In the genomic region with DNA sequence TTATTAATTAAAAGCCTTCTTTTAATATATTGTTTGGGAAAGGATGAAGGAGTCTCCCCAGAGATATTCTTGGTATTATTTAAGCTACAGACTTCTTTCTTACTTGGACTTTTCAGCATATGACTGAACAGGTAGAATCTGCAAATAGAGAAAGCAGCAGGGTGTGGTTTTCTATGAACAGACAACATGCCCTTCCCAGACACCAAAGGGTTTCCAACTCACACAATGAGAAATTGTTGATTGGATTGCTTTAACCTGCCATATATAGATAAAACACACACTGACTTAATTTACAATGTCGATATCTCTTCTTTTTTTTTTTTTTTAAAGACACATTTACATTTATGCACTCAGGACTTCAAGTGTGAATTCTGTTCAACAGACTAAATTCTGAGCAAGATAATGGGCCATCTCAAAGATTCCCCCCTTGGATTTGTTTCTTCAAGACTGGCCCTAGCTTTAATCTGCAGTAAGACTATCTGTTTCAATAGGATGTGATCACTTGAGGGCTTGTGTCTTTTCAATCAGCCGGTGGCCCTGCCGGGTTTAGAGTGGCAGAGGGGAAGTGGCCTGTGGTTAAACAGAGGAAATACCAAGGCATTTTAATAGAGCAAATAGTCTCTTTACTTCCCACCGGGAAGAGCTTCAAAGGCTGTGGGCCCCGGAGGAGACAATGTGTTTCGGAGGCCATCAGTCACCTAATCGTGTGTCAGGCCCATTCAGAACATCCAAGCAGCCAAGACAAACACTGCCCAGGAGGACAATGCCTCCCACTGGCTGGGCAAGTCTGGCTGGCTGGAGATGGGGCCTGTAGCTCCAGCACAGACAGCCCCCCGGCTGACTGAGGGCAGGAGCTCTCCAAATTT, we compare ENCODE assay signal across 11 cellular contexts. TPM values are rescaled to one million over a fixed set of nuclear protein-coding genes. Genes with fewer than 3 reads are reported as not detected.
DNase-seq lines count a peak whose midpoint lies in the region; ATAC-seq, FAIRE-seq and TF ChIP-seq lines count a peak whose summit lies in the region.
"Had no signal": no experiment of that assay in that cellular context is flagged by ENCODE, and none has a peak within 500 bp of the region (broad histone marks: within the 10 kb centered on the region; RNA-seq: fewer than 3 reads in every experiment).

No MANE protein-coding gene starts in this region.

- peak; percentile 40 for ATAC-seq in naive thymus-derived CD4-positive, alpha-beta T cell
- ATAC-seq in HG03469 (IDR thresholded peaks at IDR 0.05; ENCODE audit: unreplicated experiment): no peak

- peak; percentile 35 for DNase-seq in ELR (ENCODE audit: low read depth)
- no peak for DNase-seq in astrocyte (ENCODE audit: low read depth)
- DNase-seq in naive thymus-derived CD4-positive, alpha-beta T cell: no peak
- DNase-seq in GM20000 (ENCODE audit: low spot score): no peak
- no peak for DNase-seq in NCI-H82 treated with DMSO at 0.1 percent for 48 hours (lab: John Stamatoyannopoulos, UW; ENCODE audit: unreplicated experiment)
- no peak for DNase-seq in NCI-H526 (lab: John Stamatoyannopoulos, UW)
- DNase-seq: activated CD4-positive, alpha-beta T cell treated with anti-CD3 and anti-CD28 coated beads for 48 hours; NCI-H446 treated with DMSO at 0.1 percent for 48 hours had no signal

- H2AFZ ChIP-seq in Loucy (ENCODE audit: low read length) (no peak overlapping the region), astrocyte (ENCODE audit: low read depth, low read length) (no peak overlapping the region)

- no peak overlapping the region for H3K27ac ChIP-seq in astrocyte (ENCODE audit: low read depth, low read length)
- H3K27ac ChIP-seq in naive thymus-derived CD4-positive, alpha-beta T cell (ENCODE audit: low read depth, low read length): no peak overlapping the region

- no peaks in the 10 kb centered on the region for H3F3A ChIP-seq in Loucy (ENCODE audit: low read depth)

- H3K4me1 Mint-ChIP-seq in astrocyte (ENCODE audit: low read depth, unreplicated experiment): peaks cover 19% of the 10 kb centered on the region
- H3K4me1 Mint-ChIP-seq in naive thymus-derived CD4-positive, alpha-beta T cell: peaks cover 8 to 20% (median 13%) of the 10 kb centered on the region in 7 donors

- no peaks in the 10 kb centered on the region for H3K9me3 ChIP-seq in Loucy (ENCODE audit: insufficient read depth, low read depth, low read length)
- H3K9me3 ChIP-seq in astrocyte (ENCODE audit: insufficient read depth, low read depth, low read length): no peaks in the 10 kb centered on the region
- H3K9me3 ChIP-seq in naive thymus-derived CD4-positive, alpha-beta T cell (ENCODE audit: control insufficient read depth in 2 of 3, low read length in 3 of 3): no peaks in the 10 kb centered on the region

- H4K20me1 ChIP-seq in Loucy (ENCODE audit: insufficient read depth, low read length, poor library complexity, severe bottlenecking): no peaks in the 10 kb centered on the region
- peaks cover 23% of the 10 kb centered on the region for H4K20me1 ChIP-seq in astrocyte (ENCODE audit: insufficient read depth, low read length)

- no peaks in the 10 kb centered on the region for H3K9me3 Mint-ChIP-seq in astrocyte (ENCODE audit: unreplicated experiment)
- peaks cover 0 to 2% (median 0%) of the 10 kb centered on the region in 11 donors for H3K9me3 Mint-ChIP-seq in naive thymus-derived CD4-positive, alpha-beta T cell

- CTCF ChIA-PET in naive thymus-derived CD4-positive, alpha-beta T cell (lab: Charles Lee): interaction anchor here (0.6 kb wide), 1 partner anchor 1058 kb away, joined by 4 read pairs; no protein-coding TSS in a partner anchor

- POLR2A ChIA-PET in naive thymus-derived CD4-positive, alpha-beta T cell (lab: Charles Lee): interaction anchor here (0.7 kb wide), 1 partner anchor 18 kb away, joined by 3 read pairs; no protein-coding TSS in a partner anchor

- H3K4me3 Mint-ChIP-seq in astrocyte (ENCODE audit: unreplicated experiment): peak overlapping the region; percentile 62
- peak overlapping the region in 1 of 10 donors; percentile 5 for H3K4me3 Mint-ChIP-seq in naive thymus-derived CD4-positive, alpha-beta T cell

- H3K9ac ChIP-seq in Loucy (ENCODE audit: low read depth, low read length, poor library complexity, severe bottlenecking) (peak overlapping the region; percentile 19), astrocyte (ENCODE audit: low read length) (no peak overlapping the region)

- no peak for FAIRE-seq in astrocyte (lab: Jason Lieb, UNC)

- H3K4me1 ChIP-seq in Loucy (ENCODE audit: insufficient read depth, low read length, poor library complexity, severe bottlenecking): peaks cover 39% of the 10 kb centered on the region
- H3K4me1 ChIP-seq in astrocyte (ENCODE audit: insufficient read depth, low read length): peaks cover 30% of the 10 kb centered on the region
- peaks cover 0 to 5% of the 10 kb centered on the region in 2 donors for H3K4me1 ChIP-seq in naive thymus-derived CD4-positive, alpha-beta T cell (ENCODE audit: control insufficient read depth in 2 of 2, insufficient read depth in 2 of 2, low read length in 2 of 2)

- H3K4me3 ChIP-seq in Loucy (ENCODE audit: low read length, poor library complexity, severe bottlenecking) (peak overlapping the region; percentile 47), astrocyte (ENCODE audit: insufficient read depth, low read depth, low read length) (no peak overlapping the region)
- no peak overlapping the region for H3K4me3 ChIP-seq in naive thymus-derived CD4-positive, alpha-beta T cell (ENCODE audit: low read length)
- H3K4me3 ChIP-seq: skin epidermis had no signal

- peaks cover 13% of the 10 kb centered on the region for H3K27me3 Mint-ChIP-seq in astrocyte (ENCODE audit: low read depth, unreplicated experiment)
- peaks cover 53 to 80% (median 64%) of the 10 kb centered on the region in 5 donors for H3K27me3 Mint-ChIP-seq in naive thymus-derived CD4-positive, alpha-beta T cell

- no peaks in the 10 kb centered on the region for H3K36me3 Mint-ChIP-seq in astrocyte (ENCODE audit: low read depth, unreplicated experiment)
- peaks cover 0 to 4% (median 0%) of the 10 kb centered on the region in 5 donors for H3K36me3 Mint-ChIP-seq in naive thymus-derived CD4-positive, alpha-beta T cell

- intact Hi-C loops in naive thymus-derived CD4-positive, alpha-beta T cell (cut with micrococcal nuclease): no loop called here

- no peaks in the 10 kb centered on the region for H3K27me3 ChIP-seq in Loucy (ENCODE audit: insufficient read depth, low read length, poor library complexity, severe bottlenecking)
- H3K27me3 ChIP-seq in astrocyte (ENCODE audit: insufficient read depth, low read length): no peaks in the 10 kb centered on the region
- H3K27me3 ChIP-seq in naive thymus-derived CD4-positive, alpha-beta T cell (ENCODE audit: control insufficient read depth in 2 of 2, insufficient read depth in 2 of 2, low read length in 2 of 2): no peaks in the 10 kb centered on the region

- H3K79me2 ChIP-seq in Loucy (ENCODE audit: insufficient read depth, low read length) (no peaks in the 10 kb centered on the region), astrocyte (ENCODE audit: insufficient read depth, low read length) (peaks cover 55% of the 10 kb centered on the region)

- no peaks in the 10 kb centered on the region for H3K9me2 ChIP-seq in Loucy (replicated peaks; ENCODE audit: low read depth, low read length)

- TF ChIP-seq CTCF in Loucy (conservative IDR thresholded peaks at IDR 0.05; ENCODE audit: low read length) (no peak), astrocyte (IDR thresholded peaks at IDR 0.05; ENCODE audit: insufficient read depth, low read depth, low read length) (no peak), GM20000 (IDR thresholded peaks at IDR 0.05; ENCODE audit: extremely low read depth, missing control alignments) (no peak)

- H3K27ac Mint-ChIP-seq in astrocyte (ENCODE audit: unreplicated experiment): peak overlapping the region; percentile 30
- no peak overlapping the region for H3K27ac Mint-ChIP-seq in naive thymus-derived CD4-positive, alpha-beta T cell

- H3K36me3 ChIP-seq in Loucy (ENCODE audit: insufficient read depth, low read length) (no peaks in the 10 kb centered on the region), astrocyte (ENCODE audit: insufficient read depth, low read length) (no peaks in the 10 kb centered on the region)
- H3K36me3 ChIP-seq in naive thymus-derived CD4-positive, alpha-beta T cell (ENCODE audit: control insufficient read depth in 2 of 3, insufficient read depth in 3 of 3, low read length in 3 of 3): no peaks in the 10 kb centered on the region

- peak overlapping the region; percentile 67 for H3K4me2 ChIP-seq in Loucy (ENCODE audit: low read depth, low read length, poor library complexity, severe bottlenecking)
- H3K4me2 ChIP-seq in astrocyte (ENCODE audit: low read length): peak overlapping the region; percentile 65

RNA-seq across cellular contexts. Expression of a gene that starts 6.1 kb away (rescaled TPM):
- total RNA-seq in astrocyte: 8.7 and 13.0 TPM in 2 replicates
- total RNA-seq in naive thymus-derived CD4-positive, alpha-beta T cell: under 1 TPM in 2 of 5 experiments, not detected in 3; 0.03 to 0.05 TPM
- not detected for polyA plus RNA-seq in naive thymus-derived CD4-positive, alpha-beta T cell

RNA-seq across cellular contexts. Expression of a gene that starts 40.7 kb away (rescaled TPM):
- 0.67 and 1.1 TPM in 2 replicates for total RNA-seq in astrocyte
- not detected for total RNA-seq in naive thymus-derived CD4-positive, alpha-beta T cell
- under 1 TPM in 1 of 2 donors, not detected in 1; 0.40 TPM for polyA plus RNA-seq in naive thymus-derived CD4-positive, alpha-beta T cell
